ENCODE assay signal across 8 cellular contexts in the genomic region with DNA sequence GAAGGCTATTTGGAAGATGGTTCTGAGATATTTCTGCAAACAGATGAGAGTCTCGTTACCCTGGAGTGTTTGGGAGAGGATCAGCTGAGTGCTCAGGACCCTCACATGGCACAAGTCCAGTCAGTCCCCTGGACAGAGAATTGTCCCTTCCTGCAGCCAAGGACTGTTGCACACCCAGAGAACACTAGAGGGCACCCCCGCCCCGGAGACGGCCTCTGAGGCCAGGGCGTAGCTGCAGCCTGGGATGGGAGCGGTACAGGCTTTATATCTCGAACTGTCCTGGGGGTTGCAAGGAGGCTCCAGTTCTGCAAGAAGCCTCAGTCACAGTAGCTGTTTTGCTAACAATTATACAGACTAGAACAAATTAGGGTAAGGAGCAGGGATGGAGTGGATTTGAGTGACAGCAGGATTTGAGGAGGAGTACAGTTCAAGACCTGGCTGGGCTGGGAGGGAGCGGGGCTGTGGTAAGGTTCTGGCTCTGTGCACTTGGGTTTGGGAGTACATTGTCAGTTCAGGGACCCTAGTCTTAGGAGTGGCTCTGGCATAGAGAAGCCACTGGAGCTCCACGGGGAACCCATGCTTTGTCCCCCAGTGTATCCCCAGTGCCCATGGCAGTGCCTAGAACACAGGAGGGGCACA.
A peak's percentile ranks its signal among the peaks of the same experiment; 100 is the strongest.
DNase-seq lines count a peak whose midpoint lies in the region; ATAC-seq and TF ChIP-seq lines count a peak whose summit lies in the region.

No MANE protein-coding gene starts in this region.

- H3K9me2 ChIP-seq in SU-DHL-6 (replicated peaks; ENCODE audit: insufficient read depth, low read length), result no peaks in the 10 kb centered on the region

- H3K4me1 ChIP-seq in BE2C, result peaks cover 14% of the 10 kb centered on the region

- peak; percentile 89 for DNase-seq in BE2C
- DNase-seq in GM20000 (ENCODE audit: low spot score), result peak; percentile 77
- DNase-seq in NCI-H1105 treated with DMSO at 0.1 percent for 48 hours (lab: John Stamatoyannopoulos, UW), result peak; percentile 81
- peak; percentile 87 for DNase-seq in dermis blood vessel endothelial cell
- peak; percentile 72 to 94 for DNase-seq in lower leg skin (ENCODE audit: low spot score in 2 of 2)
- DNase-seq in stimulated activated CD8-positive, alpha-beta memory T cell treated with anti-CD3 and anti-CD28 coated beads, Interleukin-4, amount 100 ng/mL, for 24 hours (ENCODE audit: low read depth), result peak; percentile 25

- no peak overlapping the region for H3K9ac ChIP-seq in SU-DHL-6 (ENCODE audit: low read length)

- ATAC-seq in HG03460 (IDR thresholded peaks at IDR 0.05; ENCODE audit: unreplicated experiment), result no peak

- H3K9me3 ChIP-seq in BE2C (peaks cover 4% of the 10 kb centered on the region; the same call in 1 of the 2 replicates), SU-DHL-6 (ENCODE audit: insufficient read depth, low read length) (no peaks in the 10 kb centered on the region)

- no peak for TF ChIP-seq POLR2A in lower leg skin (IDR thresholded peaks at IDR 0.05)

- H3K4me2 ChIP-seq in SU-DHL-6 (ENCODE audit: low read depth, low read length, poor library complexity, severe bottlenecking), result no peak overlapping the region

- H3K79me2 ChIP-seq in SU-DHL-6 (ENCODE audit: insufficient read depth, low read length), result no peaks in the 10 kb centered on the region

- H3F3A ChIP-seq in SU-DHL-6 (ENCODE audit: insufficient read depth), result no peaks in the 10 kb centered on the region

- 22 to 25% methylated on average over 9 of the region's 9 CpGs for WGBS in lower leg skin, 2 donors

- TF ChIP-seq CTCF in BE2C (IDR thresholded peaks at IDR 0.05; ENCODE audit: low read depth, low read length), result peak; percentile 99
- TF ChIP-seq CTCF in GM20000 (IDR thresholded peaks at IDR 0.05; ENCODE audit: extremely low read depth, missing control alignments), result peak; percentile 77
- peak; percentile 75 for TF ChIP-seq CTCF in SU-DHL-6 (IDR thresholded peaks at IDR 0.05; ENCODE audit: insufficient read depth, low read length, poor library complexity, severe bottlenecking)
- TF ChIP-seq CTCF in lower leg skin (IDR thresholded peaks at IDR 0.05), result peak in 1 of 3 donors; percentile 16

- H3K36me3 ChIP-seq in BE2C, result no peaks in the 10 kb centered on the region
- H3K36me3 ChIP-seq in SU-DHL-6 (ENCODE audit: low read length), result no peaks in the 10 kb centered on the region

- H4K20me1 ChIP-seq in SU-DHL-6 (ENCODE audit: low read depth, low read length), result no peaks in the 10 kb centered on the region

- H3K27ac ChIP-seq in SU-DHL-6 (ENCODE audit: low read depth, low read length), result no peak overlapping the region

- H3K4me3 ChIP-seq in BE2C (ENCODE audit: low read depth, low read length), result no peak overlapping the region
- no peak overlapping the region for H3K4me3 ChIP-seq in SU-DHL-6 (ENCODE audit: insufficient read depth, low read length, poor library complexity, severe bottlenecking)
- H3K4me3 ChIP-seq in lower leg skin (ENCODE audit: low read depth, poor library complexity, severe bottlenecking), result no peak overlapping the region

- intact Hi-C loops in lower leg skin (cut with DNase I; ENCODE audit: low total_unique reads), result no loop called here

- no peaks in the 10 kb centered on the region for H3K27me3 ChIP-seq in BE2C
- H3K27me3 ChIP-seq in SU-DHL-6 (ENCODE audit: low read length), result no peaks in the 10 kb centered on the region

- H2AFZ ChIP-seq in SU-DHL-6 (ENCODE audit: low read depth, low read length, severe bottlenecking), result no peak overlapping the region

Comparison
In these comparisons a context has a peak if more than half of its experiments do, and no peak if none do; other contexts are left out.
1. DNase-seq: peak in every context shown above with its lines; median percentile 89 in BE2C; 87 in dermis blood vessel endothelial cell; 83 in lower leg skin; 81 in NCI-H1105 treated with DMSO at 0.1 percent for 48 hours; 77 in GM20000; 25 in stimulated activated CD8-positive, alpha-beta memory T cell treated with anti-CD3 and anti-CD28 coated beads, Interleukin-4, amount 100 ng/mL, for 24 hours.